Comparison of ENCODE assay signal across 2 cellular contexts in genomic region chr10:95773454-95773853, GRCh38. TPM values are rescaled to one million over a fixed set of nuclear protein-coding genes. Genes with fewer than 3 reads are reported as not detected.
"Had no signal": no experiment of that assay in that cellular context is flagged by ENCODE, and none has a peak within 500 bp of the region (broad histone marks: within the 10 kb centered on the region; RNA-seq: fewer than 3 reads in every experiment).

No MANE protein-coding gene starts in this region.

RNA-seq across cellular contexts. Expression of gene ENTPD1, which starts 17.5 kb away (rescaled TPM):
- total RNA-seq: epithelial cell of proximal tubule, foreskin keratinocyte had no signal
- polyA plus RNA-seq: foreskin keratinocyte had no signal
